In genomic region chr14:66717571-66718140, GRCh38 we compare ENCODE assay signal across 21 cellular contexts.
"Had no signal": no experiment of that assay in that cellular context is flagged by ENCODE, and none has a peak within 500 bp of the region (broad histone marks: within the 10 kb centered on the region; RNA-seq: fewer than 3 reads in every experiment).

No MANE protein-coding gene starts in this region.

- H3K27ac ChIP-seq: adrenal gland, gastrocnemius medialis, left ventricle myocardium inferior, prostate gland, right atrium auricular region, tibial artery, VCaP had no signal

- H3K27ac Mint-ChIP-seq: activated T-cell treated with anti-CD3 and anti-CD28 coated beads, Interleukin-2, amount 50 U/mL, for 72 hours; naive B cell had no signal

- DNase-seq: activated CD4-positive, CD25-positive, alpha-beta regulatory T cell treated with anti-CD3 and anti-CD28 coated beads, Interleukin-2, amount 50 U/mL, for 72 hours; activated CD8-positive, alpha-beta memory T cell treated with anti-CD3 and anti-CD28 coated beads for 24 hours; activated CD8-positive, alpha-beta memory T cell treated with anti-CD3 and anti-CD28 coated beads, Interleukin-2, amount 50 U/mL, for 48 hours; activated effector memory CD4-positive, alpha-beta T cell treated with anti-CD3 and anti-CD28 coated beads, Interleukin-2, amount 50 U/mL, for 16 hours; activated naive CD4-positive, alpha-beta T cell treated with anti-CD3 and anti-CD28 coated beads, Interleukin-2, amount 50 U/mL, for 16 hours; activated T-cell treated with anti-CD3 and anti-CD28 coated beads, Interleukin-2, amount 50 U/mL, for 72 hours; adrenal gland; cerebellar nuclear complex; effector CD8-positive, alpha-beta T cell; gastrocnemius medialis; head of caudate nucleus; left ventricle myocardium inferior; mammary epithelial cell; naive B cell; stimulated activated CD4-positive, alpha-beta T cell treated with anti-CD3 and anti-CD28 coated beads, Interleukin-2, amount 100 ng/mL, for 24 hours; stimulated activated naive CD8-positive, alpha-beta T cell treated with anti-CD3 and anti-CD28 coated beads, Interleukin-15, Interleukin-2, amounts not matched to agents 100 U/mL and 50 U/mL, for 24 hours; tibial artery had no signal

- H3K36me3 ChIP-seq: adrenal gland, gastrocnemius medialis, left ventricle myocardium inferior, prostate gland, right atrium auricular region, tibial artery had no signal

- H3K4me3 ChIP-seq: adrenal gland, gastrocnemius medialis, left ventricle myocardium inferior, prostate gland, right atrium auricular region, tibial artery had no signal

- H3K4me3 Mint-ChIP-seq: activated T-cell treated with anti-CD3 and anti-CD28 coated beads, Interleukin-2, amount 50 U/mL, for 72 hours; naive B cell; neural crest cell had no signal

- H3K4me1 ChIP-seq: adrenal gland, prostate gland, right atrium auricular region, tibial artery had no signal

- H3K27me3 ChIP-seq: adrenal gland, gastrocnemius medialis, right atrium auricular region, tibial artery had no signal

- H3K27me3 Mint-ChIP-seq: naive B cell had no signal

- H3K9me3 ChIP-seq: adrenal gland, gastrocnemius medialis, prostate gland, right atrium auricular region had no signal

- H3K4me1 Mint-ChIP-seq: neural crest cell had no signal
